Comparison of ENCODE assay signal across 8 cellular contexts in genomic region chr16:1825381-1825863, GRCh38. TPM values are rescaled to one million over a fixed set of nuclear protein-coding genes. Genes with fewer than 3 reads are reported as not detected.
A peak's percentile ranks its signal among the peaks of the same experiment; 100 is the strongest.
DNase-seq lines count a peak whose midpoint lies in the region; ATAC-seq, FAIRE-seq and TF ChIP-seq lines count a peak whose summit lies in the region.

No MANE protein-coding gene starts in this region.

- H2AK5ac ChIP-seq in IMR-90 (ENCODE audit: low read depth, low read length): no peak overlapping the region

- H4K91ac ChIP-seq in IMR-90 (ENCODE audit: insufficient read depth, low read depth, low read length): no peak overlapping the region

- peak overlapping the region; percentile 78 for H2AK9ac ChIP-seq in IMR-90 (replicated peaks; ENCODE audit: low read depth, low read length, poor library complexity)

- H3K4ac ChIP-seq in IMR-90 (ENCODE audit: low read depth, low read length): no peak overlapping the region

- TF ChIP-seq CTCF in A549 (IDR thresholded peaks at IDR 0.05) (no peak), IMR-90 (conservative IDR thresholded peaks at IDR 0.05; ENCODE audit: low read depth, low read length) (no peak), cardiac fibroblast (IDR thresholded peaks at IDR 0.05; ENCODE audit: low read depth, low read length) (no peak)

- in situ Hi-C loops in IMR-90 (cut with MboI; ENCODE audit: low sequenced_read_pairs): no loop called here

- DNase-seq in A549 (ENCODE audit: low read depth in 1 of 2, low spot score in 1 of 2) (no peak), IMR-90 (no peak), cardiac fibroblast (ENCODE audit: low read depth in 2 of 2) (no peak), left colon (no peak), midbrain (lab: John Stamatoyannopoulos, UW) (no peak), SW 1271 (lab: John Stamatoyannopoulos, UW) (no peak), NAMALWA (ENCODE audit: low spot score) (no peak)

- peaks cover 6% of the 10 kb centered on the region for H3K9me1 ChIP-seq in IMR-90 (ENCODE audit: insufficient read depth, low read length)

- no peak overlapping the region for H3K18ac ChIP-seq in IMR-90 (ENCODE audit: low read depth, low read length)

- H3K36me3 ChIP-seq in IMR-90 (ENCODE audit: control insufficient read depth, insufficient read depth, low read length) (peaks cover 10% of the 10 kb centered on the region), muscle layer of duodenum (ENCODE audit: control insufficient read depth in 1 of 2, insufficient read depth in 2 of 2, low read length in 2 of 2) (peaks cover 4 to 23% of the 10 kb centered on the region in 2 donors)

- H3K79me1 ChIP-seq in IMR-90 (ENCODE audit: low read depth in 1 of 2, low read length in 2 of 2): peaks cover 18 to 58% of the 10 kb centered on the region in 2 experiments

- H3K14ac ChIP-seq in IMR-90 (replicated peaks; ENCODE audit: low read depth, low read length): no peak overlapping the region

- peaks cover 18% of the 10 kb centered on the region; the same call in 1 of the 2 replicates for H4K20me1 ChIP-seq in IMR-90 (ENCODE audit: insufficient read depth, low read length)

- TF ChIP-seq POLR2A in A549 (IDR thresholded peaks at IDR 0.05; ENCODE audit: low read length) (no peak), IMR-90 (IDR thresholded peaks at IDR 0.05; ENCODE audit: low read depth, low read length) (no peak)

- H3K27ac ChIP-seq in A549: no peak overlapping the region
- H3K27ac ChIP-seq in IMR-90 (ENCODE audit: insufficient read depth, low read length): no peak overlapping the region
- no peak overlapping the region for H3K27ac ChIP-seq in muscle layer of duodenum (ENCODE audit: low read length)

- dilution Hi-C loops in IMR-90 (cut with HindIII; ENCODE audit: low sequenced_read_pairs, unreplicated experiment): no loop called here

- TF ChIP-seq EP300 in A549 (IDR thresholded peaks at IDR 0.05): no peak

- TF ChIP-seq RAD21 in A549 (conservative IDR thresholded peaks at IDR 0.05 in 1 of 2, IDR thresholded peaks at IDR 0.05 in 1 of 2) (no peak), IMR-90 (IDR thresholded peaks at IDR 0.05; ENCODE audit: low read length) (no peak)

- peaks cover 22% of the 10 kb centered on the region for H3K4me1 ChIP-seq in A549
- H3K4me1 ChIP-seq in IMR-90 (ENCODE audit: control insufficient read depth, insufficient read depth, low read length): peaks cover 6% of the 10 kb centered on the region; the same call in 1 of the 2 replicates
- peaks cover 17 to 52% of the 10 kb centered on the region in 2 donors for H3K4me1 ChIP-seq in muscle layer of duodenum (ENCODE audit: control insufficient read depth in 1 of 2, insufficient read depth in 2 of 2, low read length in 2 of 2)

- H2BK120ac ChIP-seq in IMR-90 (ENCODE audit: low read depth, low read length): no peak overlapping the region

- H3K4me2 ChIP-seq in A549 (peak overlapping the region; percentile 98), IMR-90 (ENCODE audit: low read depth, low read length) (peak overlapping the region; percentile 97)

- ATAC-seq in A549 (no peak), IMR-90 (ENCODE audit: low read depth) (no peak), left colon (no peak)

- H2AFZ ChIP-seq in IMR-90 (replicated peaks; ENCODE audit: low read length, poor library complexity): peak overlapping the region; percentile 100

- CTCF ChIA-PET in A549 (lab: Yijun Ruan, JAX) (interaction anchor here (1.1 to 1.2 kb wide), 2 partner anchors 12 to 139 kb away, joined by 3 to 5 read pairs; partner anchors contain the start of gene RPS2), IMR-90 (lab: Yijun Ruan, JAX) (no interaction called here)

- no peaks in the 10 kb centered on the region for H3K9me3 ChIP-seq in A549
- H3K9me3 ChIP-seq in IMR-90 (ENCODE audit: control insufficient read depth, insufficient read depth, low read length): no peaks in the 10 kb centered on the region
- no peaks in the 10 kb centered on the region for H3K9me3 ChIP-seq in muscle layer of duodenum (ENCODE audit: control insufficient read depth in 1 of 2, low read length in 2 of 2)

- no peak for FAIRE-seq in A549 (lab: Jason Lieb, UNC)

- peak overlapping the region; percentile 76; the same call in 1 of the 2 replicates for H3K23ac ChIP-seq in IMR-90 (ENCODE audit: low read depth, low read length)

- no TSS peak for BruUV-seq in IMR-90 (replicated peaks; lab: Mats Ljungman, UMichigan)

- no peaks in the 10 kb centered on the region for H3K27me3 ChIP-seq in IMR-90 (ENCODE audit: control insufficient read depth, insufficient read depth, low read length)
- H3K27me3 ChIP-seq in muscle layer of duodenum (ENCODE audit: low read depth, low read length): no peaks in the 10 kb centered on the region

- no peak overlapping the region for H2BK15ac ChIP-seq in IMR-90 (ENCODE audit: low read depth, low read length)

- H2BK20ac ChIP-seq in IMR-90 (ENCODE audit: low read depth, low read length): no peak overlapping the region

- POLR2A ChIA-PET in A549 (lab: Yijun Ruan, JAX) (no interaction called here), IMR-90 (lab: Charles Lee; ENCODE audit: unreplicated experiment) (no interaction called here)

- intact Hi-C loops in IMR-90 (cut with micrococcal nuclease): loop anchor here (5.0 kb wide), 1 partner anchor 43 kb away; the partner anchor contains the start of genes NUBP2 and SPSB3
- intact Hi-C loops in left colon (cut with DNase I, micrococcal nuclease): no loop called here

- H4K8ac ChIP-seq in IMR-90 (ENCODE audit: low read depth in 2 of 2, low read length in 2 of 2): no peak overlapping the region

- 79% methylated on average over 15 of the region's 15 CpGs for WGBS in A549 (ENCODE audit: missing lambda C conversion rate)
- 84% methylated on average over 7 of the region's 15 CpGs; no CpG with 5 or more reads in 1 of the 2 experiments for WGBS in IMR-90 (ENCODE audit: extremely low coverage in 2 of 2, insufficient read length in 1 of 2), 2 experiments

- no peak overlapping the region for H3K56ac ChIP-seq in IMR-90 (ENCODE audit: extremely low read depth, insufficient read depth, low read length)

- no peak overlapping the region for H2BK5ac ChIP-seq in IMR-90 (ENCODE audit: low read depth, low read length, poor library complexity, severe bottlenecking)

- peak overlapping the region; percentile 67 for H3K4me3 ChIP-seq in A549
- H3K4me3 ChIP-seq in IMR-90 (ENCODE audit: insufficient read depth, low read depth, low read length): peak overlapping the region; percentile 73; the same call in 1 of the 2 replicates
- H3K4me3 ChIP-seq in cardiac fibroblast (replicated peaks in 1 of 2; ENCODE audit: low read depth in 2 of 2, low read length in 2 of 2): peak overlapping the region; percentile 50 to 100
- peak overlapping the region; percentile 64 to 65 for H3K4me3 ChIP-seq in muscle layer of duodenum (ENCODE audit: low read depth in 1 of 2, low read length in 2 of 2)

- H3K9ac ChIP-seq in IMR-90 (ENCODE audit: low read depth, low read length): no peak overlapping the region

- no peak overlapping the region for H4K5ac ChIP-seq in IMR-90 (ENCODE audit: low read depth, low read length)

RNA-seq across cellular contexts. Expression of gene HAGH, which starts 1.2 kb away (rescaled TPM):
- polyA plus RNA-seq in A549 (2011; rRNA removed) (27.2 and 34.9 TPM in 2 replicates), A549 (2017; fragmentation: RNase III; extraction: RNeasy Plus Mini Kit Qiagen cat#74134 plus additional on column Dnase treatment) (58.7 to 66.4 TPM (median 59.8 TPM) in 3 replicates), IMR-90 (2012; rRNA removed) (52.2 and 58.6 TPM in 2 replicates)
- polyA plus RNA-seq in A549 (2012; cell fraction: cytosol; rRNA removed): 111 and 123 TPM in 2 replicates
- polyA plus RNA-seq in A549 (2012; cell fraction: nucleus; rRNA removed): 105 and 128 TPM in 2 replicates
- 25.7 and 34.4 TPM in 2 replicates for polyA minus RNA-seq in A549 (2011; rRNA and poly(A)+ RNA removed)
- total RNA-seq in IMR-90 (2012; rRNA removed) (30.8 and 35.6 TPM in 2 replicates), left colon (10 to 100 TPM; 64.5 to 85.0 TPM)
- polyA plus RNA-seq in IMR-90 (2012; cell fraction: cytosol; rRNA removed): 60.1 and 99.4 TPM in 2 replicates
- 32.6 and 54.1 TPM in 2 replicates for polyA plus RNA-seq in IMR-90 (2012; cell fraction: nucleus; rRNA removed; ENCODE audit: low replicate concordance)

RNA-seq across cellular contexts. Expression of gene FAHD1, which starts 1.6 kb away (rescaled TPM):
- polyA plus RNA-seq in A549 (2011; rRNA removed) (30.2 and 30.6 TPM in 2 replicates), A549 (2017; fragmentation: RNase III; extraction: RNeasy Plus Mini Kit Qiagen cat#74134 plus additional on column Dnase treatment) (63.2 to 68.4 TPM (median 64.5 TPM) in 3 replicates), IMR-90 (2012; rRNA removed) (65.3 and 81.8 TPM in 2 replicates)
- 78.6 and 81.8 TPM in 2 replicates for polyA plus RNA-seq in A549 (2012; cell fraction: cytosol; rRNA removed)
- polyA plus RNA-seq in A549 (2012; cell fraction: nucleus; rRNA removed): 34.3 and 52.4 TPM in 2 replicates
- polyA minus RNA-seq in A549 (2011; rRNA and poly(A)+ RNA removed): 14.8 and 19.4 TPM in 2 replicates
- total RNA-seq in IMR-90 (2012; rRNA removed) (85.8 and 85.9 TPM in 2 replicates), left colon (10 to 100 TPM; 60.0 to 66.9 TPM)
- polyA plus RNA-seq in IMR-90 (2012; cell fraction: cytosol; rRNA removed): 98.5 and 99.7 TPM in 2 replicates
- polyA plus RNA-seq in IMR-90 (2012; cell fraction: nucleus; rRNA removed; ENCODE audit: low replicate concordance): 9.4 and 27.5 TPM in 2 replicates

RNA-seq across cellular contexts. Expression of gene IGFALS, which starts 31.9 kb away (rescaled TPM):
- 0.08 TPM in 1 of 2 replicates, not detected in the other for polyA plus RNA-seq in A549 (2011; rRNA removed)
- polyA plus RNA-seq in A549 (2012; cell fraction: cytosol; rRNA removed): 0.03 and 0.04 TPM in 2 replicates
- polyA plus RNA-seq in A549 (2012; cell fraction: nucleus; rRNA removed): 0.34 and 0.77 TPM in 2 replicates
- 0.05 to 0.08 TPM in 2 of 3 replicates, not detected in the other for polyA plus RNA-seq in A549 (2017; fragmentation: RNase III; extraction: RNeasy Plus Mini Kit Qiagen cat#74134 plus additional on column Dnase treatment)
- polyA minus RNA-seq in A549 (2011; rRNA and poly(A)+ RNA removed): 0.33 TPM in 1 of 2 replicates, not detected in the other
- not detected in 2 replicates for total RNA-seq in IMR-90 (2012; rRNA removed)
- not detected in 2 replicates for polyA plus RNA-seq in IMR-90 (2012; rRNA removed)
- polyA plus RNA-seq in IMR-90 (2012; cell fraction: cytosol; rRNA removed): 0.03 TPM in 1 of 2 replicates, not detected in the other
- 0.09 and 0.25 TPM in 2 replicates for polyA plus RNA-seq in IMR-90 (2012; cell fraction: nucleus; rRNA removed; ENCODE audit: low replicate concordance)
- 1 to 10 TPM in 1 of 2 donors, under 1 TPM in 1; 0.58 to 1.3 TPM for total RNA-seq in left colon

RNA-seq across cellular contexts. Expression of gene NUBP2, which starts 42.7 kb away (rescaled TPM):
- polyA plus RNA-seq in A549 (2011; rRNA removed) (21.9 and 24.7 TPM in 2 replicates), A549 (2017; fragmentation: RNase III; extraction: RNeasy Plus Mini Kit Qiagen cat#74134 plus additional on column Dnase treatment) (58.9 to 65.3 TPM (median 60.7 TPM) in 3 replicates), IMR-90 (2012; rRNA removed) (62.6 and 75.9 TPM in 2 replicates)
- 94.4 and 129 TPM in 2 replicates for polyA plus RNA-seq in A549 (2012; cell fraction: cytosol; rRNA removed)
- 147 and 177 TPM in 2 replicates for polyA plus RNA-seq in A549 (2012; cell fraction: nucleus; rRNA removed)
- 9.3 and 9.5 TPM in 2 replicates for polyA minus RNA-seq in A549 (2011; rRNA and poly(A)+ RNA removed)
- total RNA-seq in IMR-90 (2012; rRNA removed) (51.1 and 131 TPM in 2 replicates), left colon (10 to 100 TPM; 29.4 to 34.4 TPM)
- polyA plus RNA-seq in IMR-90 (2012; cell fraction: cytosol; rRNA removed): 64.6 and 131 TPM in 2 replicates
- 50.7 and 143 TPM in 2 replicates for polyA plus RNA-seq in IMR-90 (2012; cell fraction: nucleus; rRNA removed; ENCODE audit: low replicate concordance)

RNA-seq across cellular contexts. Expression of gene SPSB3, which starts 43.1 kb away (rescaled TPM):
- polyA plus RNA-seq in A549 (2011; rRNA removed) (9.2 and 10.6 TPM in 2 replicates), A549 (2017; fragmentation: RNase III; extraction: RNeasy Plus Mini Kit Qiagen cat#74134 plus additional on column Dnase treatment) (10.6 to 17.3 TPM (median 14.6 TPM) in 3 replicates), IMR-90 (2012; rRNA removed) (30.8 and 34.0 TPM in 2 replicates)
- polyA plus RNA-seq in A549 (2012; cell fraction: cytosol; rRNA removed): 20.8 and 26.8 TPM in 2 replicates
- polyA plus RNA-seq in A549 (2012; cell fraction: nucleus; rRNA removed): 88.1 and 104 TPM in 2 replicates
- 7.2 and 7.4 TPM in 2 replicates for polyA minus RNA-seq in A549 (2011; rRNA and poly(A)+ RNA removed)
- total RNA-seq in IMR-90 (2012; rRNA removed) (9.1 and 10.6 TPM in 2 replicates), left colon (10 to 100 TPM; 37.9 to 49.1 TPM)
- 24.8 and 37.1 TPM in 2 replicates for polyA plus RNA-seq in IMR-90 (2012; cell fraction: cytosol; rRNA removed)
- polyA plus RNA-seq in IMR-90 (2012; cell fraction: nucleus; rRNA removed; ENCODE audit: low replicate concordance): 165 and 400 TPM in 2 replicates
